ENCODE assay signal across 8 cellular contexts in the genomic region with DNA sequence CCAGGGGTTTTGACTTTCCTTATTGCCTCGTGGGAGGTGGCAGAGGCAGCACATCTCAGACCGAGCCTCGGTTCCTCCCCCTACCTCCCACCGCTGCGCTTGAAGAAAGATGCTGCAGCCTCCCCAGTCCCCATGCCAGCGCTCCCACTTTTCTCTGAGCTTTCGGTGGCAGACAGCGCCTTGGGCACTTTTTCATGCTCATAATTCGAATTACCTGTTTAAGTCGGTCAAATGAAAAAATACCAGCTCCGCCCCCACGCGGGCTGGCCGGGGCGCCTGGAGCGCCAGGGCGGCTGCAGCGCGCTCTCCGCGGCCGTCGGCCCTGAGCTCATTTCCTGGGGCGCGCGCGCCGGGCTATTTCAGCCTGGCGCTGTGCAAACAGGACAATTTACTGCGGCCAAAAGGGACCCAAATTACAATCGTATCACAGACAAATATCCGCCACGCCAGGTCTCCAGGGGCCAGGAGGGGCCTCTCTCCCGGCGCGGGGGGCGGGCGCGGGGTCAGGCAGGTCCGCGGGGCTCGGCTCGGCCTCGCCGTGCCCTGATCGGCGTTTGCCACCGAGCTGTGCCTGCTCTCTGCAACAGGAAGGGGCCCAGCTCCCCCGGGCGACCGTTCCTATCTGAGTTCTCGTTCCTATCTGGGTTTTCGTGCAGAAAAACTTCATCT. TPM values are rescaled to one million over a fixed set of nuclear protein-coding genes. Genes with fewer than 3 reads are reported as not detected.
A peak's percentile ranks its signal among the peaks of the same experiment; 100 is the strongest.
DNase-seq lines count a peak whose midpoint lies in the region; ATAC-seq lines count a peak whose summit lies in the region.

No MANE protein-coding gene starts in this region.

- H2BK5ac ChIP-seq in mesenchymal stem cell (ENCODE audit: low read depth, low read length, poor library complexity, severe bottlenecking) = no peak overlapping the region

- peak overlapping the region; percentile 96 for H3K4me2 ChIP-seq in mesenchymal stem cell (ENCODE audit: low read length, poor library complexity, severe bottlenecking)

- H3K36me3 ChIP-seq in SJSA1 (no peaks in the 10 kb centered on the region), ectodermal cell (ENCODE audit: control insufficient read depth, insufficient read depth, low read length) (no peaks in the 10 kb centered on the region), mesenchymal stem cell (ENCODE audit: control insufficient read depth in 1 of 2, insufficient read depth in 2 of 2, low read depth in 1 of 2, low read length in 2 of 2) (no peaks in the 10 kb centered on the region), aorta (ENCODE audit: control insufficient read depth in 1 of 2, insufficient read depth in 2 of 2, low read length in 1 of 2) (no peaks in the 10 kb centered on the region)

- H3K27ac ChIP-seq in SJSA1 = peak overlapping the region; percentile 26
- H3K27ac ChIP-seq in ectodermal cell (ENCODE audit: insufficient read depth, low read depth, low read length, poor library complexity, severe bottlenecking) = no peak overlapping the region
- no peak overlapping the region for H3K27ac ChIP-seq in mesenchymal stem cell (ENCODE audit: low read length, poor library complexity, severe bottlenecking)
- peak overlapping the region; percentile 28 to 44 for H3K27ac ChIP-seq in aorta (ENCODE audit: low read depth in 1 of 2, low read length in 2 of 2)

- H3K9ac ChIP-seq in mesenchymal stem cell (ENCODE audit: low read length) = peak overlapping the region; percentile 62

- H3K4me1 ChIP-seq in SJSA1 (replicated peaks) = peaks cover 29% of the 10 kb centered on the region
- peaks cover 9% of the 10 kb centered on the region for H3K4me1 ChIP-seq in ectodermal cell (ENCODE audit: control insufficient read depth, insufficient read depth, low read length)
- H3K4me1 ChIP-seq in mesenchymal stem cell (ENCODE audit: control insufficient read depth, insufficient read depth, low read depth, low read length) = peaks cover 7% of the 10 kb centered on the region
- H3K4me1 ChIP-seq in aorta (ENCODE audit: control insufficient read depth in 1 of 2, insufficient read depth in 2 of 2, low read length in 2 of 2) = no peaks in the 10 kb centered on the region

- peak; percentile 15 for DNase-seq in activated CD4-positive, alpha-beta T cell treated with anti-CD3 and anti-CD28 coated beads for 48 hours
- no peak for DNase-seq in activated CD4-positive, alpha-beta T cell treated with anti-CD3 and anti-CD28 coated beads, Interleukin-2, amount 50 U/mL, for 4 hours
- DNase-seq in SJSA1 (ENCODE audit: low read depth in 1 of 2, low spot score in 2 of 2) (peak in 1 of 2 experiments; percentile 54), mesenchymal stem cell (peak; percentile 42), aorta (peak in 1 of 2 donors; percentile 83), occipital lobe (lab: John Stamatoyannopoulos, UW) (no peak)

- peak overlapping the region; percentile 75 for H2AFZ ChIP-seq in mesenchymal stem cell (ENCODE audit: low read depth, low read length)

- H3K9me3 ChIP-seq in SJSA1 (replicated peaks) = no peaks in the 10 kb centered on the region
- H3K9me3 ChIP-seq in ectodermal cell (ENCODE audit: control insufficient read depth, low read length) = no peaks in the 10 kb centered on the region
- no peaks in the 10 kb centered on the region for H3K9me3 ChIP-seq in mesenchymal stem cell (ENCODE audit: control insufficient read depth, low read length)
- H3K9me3 ChIP-seq in aorta (ENCODE audit: control insufficient read depth, low read length) = no peaks in the 10 kb centered on the region

- peak overlapping the region; percentile 54 for H2BK120ac ChIP-seq in mesenchymal stem cell (ENCODE audit: low read depth, low read length)

- no peak overlapping the region for H2BK15ac ChIP-seq in mesenchymal stem cell (ENCODE audit: low read depth, poor library complexity, severe bottlenecking)

- H3K27me3 ChIP-seq in SJSA1 (replicated peaks) = no peaks in the 10 kb centered on the region
- H3K27me3 ChIP-seq in ectodermal cell (ENCODE audit: control insufficient read depth, insufficient read depth, low read length, poor library complexity, severe bottlenecking) = peaks cover 53% of the 10 kb centered on the region
- H3K27me3 ChIP-seq in mesenchymal stem cell (ENCODE audit: control insufficient read depth in 1 of 2, insufficient read depth in 1 of 2, low read length in 2 of 2) = peaks cover 10 to 14% of the 10 kb centered on the region in 2 experiments
- H3K27me3 ChIP-seq in aorta (ENCODE audit: control insufficient read depth in 1 of 2, insufficient read depth in 2 of 2, low read length in 1 of 2) = no peaks in the 10 kb centered on the region

- H3K4ac ChIP-seq in mesenchymal stem cell (ENCODE audit: low read depth in 1 of 2, low read length in 2 of 2) = peak overlapping the region; percentile 67 to 86

- no peak overlapping the region for H3K23ac ChIP-seq in mesenchymal stem cell (ENCODE audit: low read length in 2 of 2)

- peak overlapping the region; percentile 70 to 77 for H3K18ac ChIP-seq in mesenchymal stem cell (ENCODE audit: low read depth in 1 of 2, low read length in 2 of 2)

- H2BK12ac ChIP-seq in mesenchymal stem cell (ENCODE audit: low read length in 2 of 2) = peak overlapping the region in 1 of 2 experiments; percentile 33

- peak overlapping the region in 1 of 2 experiments; percentile 53 for H3K14ac ChIP-seq in mesenchymal stem cell (ENCODE audit: low read length in 2 of 2)

- ATAC-seq in aorta (ENCODE audit: low FRiP score) = peak; percentile 76
- no peak for ATAC-seq in HG03565 (IDR thresholded peaks at IDR 0.05; ENCODE audit: unreplicated experiment)

- no peaks in the 10 kb centered on the region for H3K79me1 ChIP-seq in mesenchymal stem cell (replicated peaks; ENCODE audit: low read length, poor library complexity, severe bottlenecking)

- WGBS in ectodermal cell, 2 experiments = 1 to 2% methylated on average over 53 of the region's 53 CpGs
- WGBS in mesenchymal stem cell = under 1% methylated on average over 52 of the region's 53 CpGs
- 0% methylated on average over 53 of the region's 53 CpGs for WGBS in aorta, 2 donors

- H3K4me3 ChIP-seq in SJSA1 (peak overlapping the region; percentile 35), ectodermal cell (ENCODE audit: insufficient read depth, low read depth, low read length) (peak overlapping the region; percentile 35), mesenchymal stem cell (ENCODE audit: insufficient read depth in 1 of 2, low read depth in 1 of 2, low read length in 2 of 2) (peak overlapping the region; percentile 54 to 74), aorta (ENCODE audit: low read length in 2 of 2) (peak overlapping the region; percentile 14 to 21)

- H4K8ac ChIP-seq in mesenchymal stem cell (ENCODE audit: low read length) = peak overlapping the region; percentile 93

- H4K91ac ChIP-seq in mesenchymal stem cell (ENCODE audit: low read length) = peak overlapping the region; percentile 45

- no peak overlapping the region for H2AK5ac ChIP-seq in mesenchymal stem cell (ENCODE audit: low read length, severe bottlenecking)

- intact Hi-C loops in aorta (cut with DNase I) = no loop called here

RNA-seq across cellular contexts. Expression of gene SOST, which starts 45.0 kb away (rescaled TPM):
- 0.37 TPM in 1 of 2 replicates, not detected in the other for total RNA-seq in SJSA1 (2014; rRNA removed; shearing (Covaris generic))
- 0.39 TPM for polyA plus RNA-seq in ectodermal cell (2013, experiment 1 of 4)
- 0.48 TPM for polyA plus RNA-seq in ectodermal cell (2013, experiment 2 of 4)
- 0.48 TPM for polyA plus RNA-seq in ectodermal cell (2013, experiment 3 of 4)
- polyA plus RNA-seq in ectodermal cell (2013, experiment 4 of 4) = 0.85 TPM
- 0.01 TPM for polyA plus RNA-seq in mesenchymal stem cell (2013, experiment 1 of 2)
- polyA plus RNA-seq in mesenchymal stem cell (2013, experiment 2 of 2) = not detected
- 10 to 100 TPM; 21.7 to 34.3 TPM for total RNA-seq in aorta
- 10 to 100 TPM in 1 of 2 donors, 1 to 10 TPM in 1; 4.8 to 18.2 TPM for polyA plus RNA-seq in aorta
- total RNA-seq in occipital lobe = not detected

RNA-seq across cellular contexts. Expression of gene MEOX1, which starts 51.9 kb away (rescaled TPM):
- total RNA-seq in SJSA1 (2014; rRNA removed; shearing (Covaris generic)) = not detected in 2 replicates
- 4.1 TPM for polyA plus RNA-seq in ectodermal cell (2013, experiment 1 of 4)
- polyA plus RNA-seq in ectodermal cell (2013, experiment 2 of 4) = 3.5 TPM
- polyA plus RNA-seq in ectodermal cell (2013, experiment 3 of 4) = 2.1 TPM
- 1.9 TPM for polyA plus RNA-seq in ectodermal cell (2013, experiment 4 of 4)
- polyA plus RNA-seq in mesenchymal stem cell (2013, experiment 1 of 2) = not detected
- polyA plus RNA-seq in mesenchymal stem cell (2013, experiment 2 of 2) = not detected
- 10 to 100 TPM in 1 of 2 donors, 1 to 10 TPM in 1; 6.9 to 32.9 TPM for total RNA-seq in aorta
- polyA plus RNA-seq in aorta = under 1 TPM; 0.41 to 0.50 TPM
- total RNA-seq in occipital lobe = not detected

Comparison
In these comparisons a context has a peak if more than half of its experiments do, and no peak if none do; other contexts are left out.
1. DNase-seq: peak in activated CD4-positive, alpha-beta T cell treated with anti-CD3 and anti-CD28 coated beads for 48 hours (single experiment) and mesenchymal stem cell (single experiment); none in activated CD4-positive, alpha-beta T cell treated with anti-CD3 and anti-CD28 coated beads, Interleukin-2, amount 50 U/mL, for 4 hours (0 of 2) and occipital lobe (single experiment).
2. H3K27ac ChIP-seq: peak in SJSA1 (single experiment) and aorta (2 of 2); none in ectodermal cell (single experiment) and mesenchymal stem cell (single experiment).
3. RNA of gene SOST, which starts 45.0 kb away (total RNA-seq): 21.7 to 34.3 TPM in aorta; 0.37 TPM in SJSA1 and not detected in occipital lobe (single experiment); every median in the first group is over 10 times any median in the second.
4. Peak in every context shown above with its lines, with median percentiles within 50 percentile points of each other: H3K4me3 ChIP-seq.